Comparison of ENCODE assay signal across 15 cellular contexts in genomic region chr2:88809216-88809615, GRCh38.
"Had no signal": no experiment of that assay in that cellular context is flagged by ENCODE, and none has a peak within 500 bp of the region (broad histone marks: within the 10 kb centered on the region; RNA-seq: fewer than 3 reads in every experiment).

No MANE protein-coding gene starts in this region.

- H3K9me3 ChIP-seq: SK-N-SH had no signal

- ATAC-seq: K562, Panc1, PC-3 had no signal

- H3K4me2 ChIP-seq: SK-N-SH had no signal

- H3K27ac ChIP-seq: HL-60, RWPE1 had no signal

- H3K9ac ChIP-seq: SK-N-SH had no signal

- H3K9me2 ChIP-seq: SK-N-SH had no signal

- H3K4me3 ChIP-seq: K562 had no signal

- DNase-seq: MV-4-11, NCI-H1048, NCI-H1105, NCI-H1417 treated with DMSO at 0.1 percent for 48 hours, NCI-H1694 treated with DMSO at 0.1 percent for 48 hours, NCI-H2107, NCI-H2227 treated with DMSO at 0.1 percent for 48 hours, PC-3, SHP77, SK-N-SH, SW 1271 had no signal
